ENCODE assay signal across 8 cellular contexts in genomic region chr2:218322756-218323525, GRCh38. TPM values are rescaled to one million over a fixed set of nuclear protein-coding genes. Genes with fewer than 3 reads are reported as not detected.
A peak's percentile ranks its signal among the peaks of the same experiment; 100 is the strongest.
DNase-seq lines count a peak whose midpoint lies in the region; ATAC-seq lines count a peak whose summit lies in the region.

No MANE protein-coding gene starts in this region.

- H3K9me3 Mint-ChIP-seq in CD4-positive, alpha-beta memory T cell = no peaks in the 10 kb centered on the region

- no peaks in the 10 kb centered on the region for H3K9me3 ChIP-seq in CD4-positive, alpha-beta memory T cell (ENCODE audit: control insufficient read depth in 1 of 2, low read length in 2 of 2)
- H3K9me3 ChIP-seq in muscle layer of colon (ENCODE audit: low read length) = no peaks in the 10 kb centered on the region

- peak overlapping the region; percentile 6 for H3K27ac ChIP-seq in CD4-positive, alpha-beta memory T cell (ENCODE audit: low read depth, low read length)
- H3K27ac ChIP-seq in muscle layer of colon (ENCODE audit: low read depth, low read length) = peak overlapping the region; percentile 55

- no peaks in the 10 kb centered on the region for H3K36me3 ChIP-seq in CD4-positive, alpha-beta memory T cell (ENCODE audit: insufficient read depth, low read length)
- H3K36me3 ChIP-seq in muscle layer of colon (ENCODE audit: insufficient read depth, low read length) = no peaks in the 10 kb centered on the region

- H3K27me3 Mint-ChIP-seq in CD4-positive, alpha-beta memory T cell = peaks cover 0 to under 1% of the 10 kb centered on the region in 2 donors

- ATAC-seq in GM19452 (IDR thresholded peaks at IDR 0.05; ENCODE audit: unreplicated experiment) (peak; percentile 76), HG03571 (IDR thresholded peaks at IDR 0.05; ENCODE audit: unreplicated experiment) (peak; percentile 65), esophagus mucosa (peak; percentile 62)

- peak overlapping the region in 6 of 7 donors; percentile 71 to 86 (median 80) for H3K27ac Mint-ChIP-seq in CD4-positive, alpha-beta memory T cell

- POLR2A ChIA-PET in CD4-positive, alpha-beta memory T cell (lab: Charles Lee; ENCODE audit: partially characterized antibody) = interaction anchor here (0.9 to 1.8 kb wide), 7 partner anchors 21 to 77 kb away, joined by 3 to 7 read pairs (median 4); partner anchors contain the start of genes AAMP, CATIP, CTDSP1 and PNKD

- H3K4me1 Mint-ChIP-seq in CD4-positive, alpha-beta memory T cell = peaks cover 15 to 50% (median 39%) of the 10 kb centered on the region in 4 donors

- peaks cover 29% of the 10 kb centered on the region for H3K4me1 ChIP-seq in CD4-positive, alpha-beta memory T cell (ENCODE audit: insufficient read depth, low read length)
- peaks cover 13% of the 10 kb centered on the region for H3K4me1 ChIP-seq in muscle layer of colon (ENCODE audit: insufficient read depth, low read length)

- H3K9ac ChIP-seq in muscle layer of colon (ENCODE audit: low read length) = no peak overlapping the region

- H3K4me3 Mint-ChIP-seq in CD4-positive, alpha-beta memory T cell = peak overlapping the region; percentile 77 to 89 (median 86)

- no peaks in the 10 kb centered on the region for H3K27me3 ChIP-seq in CD4-positive, alpha-beta memory T cell (ENCODE audit: insufficient read depth, low read length)
- no peaks in the 10 kb centered on the region for H3K27me3 ChIP-seq in muscle layer of colon (ENCODE audit: control insufficient read depth in 1 of 2, insufficient read depth in 2 of 2, low read length in 2 of 2)

- H3K36me3 Mint-ChIP-seq in CD4-positive, alpha-beta memory T cell = no peaks in the 10 kb centered on the region

- CTCF ChIA-PET in CD4-positive, alpha-beta memory T cell (lab: Charles Lee; ENCODE audit: partially characterized antibody) = interaction anchor here (0.8 to 1.7 kb wide), 4 partner anchors 21 to 51 kb away, joined by 3 to 9 read pairs (median 8); partner anchors contain the start of gene CATIP

- peak overlapping the region; percentile 17 to 57 for H3K4me3 ChIP-seq in CD4-positive, alpha-beta memory T cell (ENCODE audit: low read length in 2 of 2)
- H3K4me3 ChIP-seq in muscle layer of colon (ENCODE audit: low read depth in 1 of 2, low read length in 2 of 2) = peak overlapping the region; percentile 43 to 71

- intact Hi-C loops in CD4-positive, alpha-beta memory T cell (cut with micrococcal nuclease) = no loop called here

- peak; percentile 36 to 59 (median 45) for DNase-seq in CD4-positive, alpha-beta memory T cell
- DNase-seq in NOMO-1 (lab: John Stamatoyannopoulos, UW; ENCODE audit: unreplicated experiment in 2 of 2) = peak; percentile 83 to 87
- peak; percentile 11 for DNase-seq in activated T-cell treated with anti-CD3 and anti-CD28 coated beads for 4 hours
- peak; percentile 16 to 34 for DNase-seq in stimulated activated CD8-positive, alpha-beta memory T cell treated with anti-CD3 and anti-CD28 coated beads, Interleukin-7, amount 100 ng/mL, for 48 hours (ENCODE audit: extremely low read depth in 1 of 2, low read depth in 1 of 2)

RNA-seq across cellular contexts. Expression of gene TMBIM1, which starts 30.6 kb away (rescaled TPM):
- total RNA-seq in CD4-positive, alpha-beta memory T cell = 100 to 1,000 TPM; 140 to 144 TPM
- 100 to 1,000 TPM; 176 to 220 TPM for polyA plus RNA-seq in CD4-positive, alpha-beta memory T cell
- 247 TPM for total RNA-seq in esophagus mucosa

RNA-seq across cellular contexts. Expression of gene CATIP, which starts 33.7 kb away (rescaled TPM):
- total RNA-seq in CD4-positive, alpha-beta memory T cell = not detected
- polyA plus RNA-seq in CD4-positive, alpha-beta memory T cell = not detected
- total RNA-seq in esophagus mucosa = not detected

RNA-seq across cellular contexts. Expression of gene PNKD, which starts 52.6 kb away (rescaled TPM):
- total RNA-seq in CD4-positive, alpha-beta memory T cell = 10 to 100 TPM; 31.1 to 33.6 TPM
- polyA plus RNA-seq in CD4-positive, alpha-beta memory T cell = 100 to 1,000 TPM in 1 of 2 donors, 10 to 100 TPM in 1; 84.3 to 101 TPM
- 30.9 TPM for total RNA-seq in esophagus mucosa

RNA-seq across cellular contexts. Expression of gene AAMP, which starts 53.0 kb away (rescaled TPM):
- total RNA-seq in CD4-positive, alpha-beta memory T cell = 10 to 100 TPM; 66.2 to 66.3 TPM
- 100 to 1,000 TPM in 1 of 2 donors, 10 to 100 TPM in 1; 78.9 to 101 TPM for polyA plus RNA-seq in CD4-positive, alpha-beta memory T cell
- 67.0 TPM for total RNA-seq in esophagus mucosa

RNA-seq across cellular contexts. Expression of gene SLC11A1, which starts 59.1 kb away (rescaled TPM):
- total RNA-seq in CD4-positive, alpha-beta memory T cell = 1 to 10 TPM; 1.3 to 1.9 TPM
- polyA plus RNA-seq in CD4-positive, alpha-beta memory T cell = under 1 TPM; 0.37 to 0.92 TPM
- total RNA-seq in esophagus mucosa = 3.5 TPM

Comparison
In these comparisons a context has a peak if more than half of its experiments do, and no peak if none do; other contexts are left out.
1. Peak in every context shown above with its lines: DNase-seq, ATAC-seq, H3K4me3 ChIP-seq and H3K27ac ChIP-seq.
2. DNase-seq: peak in every context shown above with its lines; median percentile 85 in NOMO-1; 45 in CD4-positive, alpha-beta memory T cell; 25 in stimulated activated CD8-positive, alpha-beta memory T cell treated with anti-CD3 and anti-CD28 coated beads, Interleukin-7, amount 100 ng/mL, for 48 hours; 11 in activated T-cell treated with anti-CD3 and anti-CD28 coated beads for 4 hours.